19 cellular contexts compared by ENCODE assay signal in genomic region chr1:198246331-198246730, GRCh38.
"Had no signal": no experiment of that assay in that cellular context is flagged by ENCODE, and none has a peak within 500 bp of the region (broad histone marks: within the 10 kb centered on the region; RNA-seq: fewer than 3 reads in every experiment).

No MANE protein-coding gene starts in this region.

- ATAC-seq: activated CD8-positive, alpha-beta T cell treated with anti-CD3 and anti-CD28 coated beads, Interleukin-2, amount 10 ng/mL, durations not matched to agents 7 days and 5 days; activated naive CD4-positive, alpha-beta T cell treated with anti-CD3 and anti-CD28 coated beads, Interleukin-2, amount 50 U/mL, for 72 hours; gastroesophageal sphincter; right lobe of liver; stimulated activated effector memory CD8-positive, alpha-beta T cell treated with anti-CD3 and anti-CD28 coated beads, Interleukin-12 subunit alpha, Interleukin-12 subunit beta, amount 100 ng/mL, for 72 hours had no signal

- H3K27ac ChIP-seq: gastroesophageal sphincter, parathyroid adenoma, right lobe of liver, skin epidermis, transverse colon, uterus, VCaP had no signal

- H3K36me3 ChIP-seq: gastroesophageal sphincter, right lobe of liver, transverse colon, uterus had no signal

- H3K4me3 Mint-ChIP-seq: activated CD4-positive, alpha-beta T cell treated with anti-CD3 and anti-CD28 coated beads, Interleukin-2, amount 10 ng/mL, durations not matched to agents 7 days and 5 days; activated CD8-positive, alpha-beta T cell treated with anti-CD3 and anti-CD28 coated beads, Interleukin-2, amount 10 ng/mL, durations not matched to agents 7 days and 5 days; dendritic cell treated with granulocyte-macrophage colony-stimulating factor and Interleukin-4, amounts not matched to agents 40 ng/mL and 50 ng/mL, for 4 days; memory B cell; nephron; stimulated activated effector memory CD8-positive, alpha-beta T cell treated with anti-CD3 and anti-CD28 coated beads, Interleukin-12 subunit alpha, Interleukin-12 subunit beta, amount 100 ng/mL, for 72 hours had no signal

- H3K4me1 Mint-ChIP-seq: nephron had no signal

- DNase-seq: activated CD4-positive, alpha-beta T cell treated with anti-CD3 and anti-CD28 coated beads, Interleukin-2, amount 10 ng/mL, durations not matched to agents 7 days and 5 days; activated CD4-positive, CD25-positive, alpha-beta regulatory T cell treated with anti-CD3 and anti-CD28 coated beads, Interleukin-2, amount 50 U/mL, for 72 hours; activated CD8-positive, alpha-beta T cell treated with anti-CD3 and anti-CD28 coated beads, Interleukin-2, amount 10 ng/mL, durations not matched to agents 7 days and 5 days; activated T-cell treated with anti-CD3 and anti-CD28 coated beads, Interleukin-2, amount 50 U/mL, for 1 hour; effector CD4-positive, alpha-beta T cell; head of caudate nucleus; stimulated activated CD4-positive, alpha-beta T cell treated with anti-CD3 and anti-CD28 coated beads, Interleukin-1b, Interleukin-23, amount 100 ng/mL, for 48 hours; transverse colon; uterus had no signal

- H3K4me1 ChIP-seq: parathyroid adenoma, right lobe of liver, transverse colon had no signal

- H2AFZ ChIP-seq: parathyroid adenoma had no signal

- H3K27ac Mint-ChIP-seq: activated CD4-positive, alpha-beta T cell treated with anti-CD3 and anti-CD28 coated beads, Interleukin-2, amount 10 ng/mL, durations not matched to agents 7 days and 5 days; activated CD8-positive, alpha-beta T cell treated with anti-CD3 and anti-CD28 coated beads, Interleukin-2, amount 10 ng/mL, durations not matched to agents 7 days and 5 days; activated naive CD4-positive, alpha-beta T cell treated with anti-CD3 and anti-CD28 coated beads, Interleukin-2, amount 50 U/mL, for 72 hours; dendritic cell treated with granulocyte-macrophage colony-stimulating factor and Interleukin-4, amounts not matched to agents 40 ng/mL and 50 ng/mL, for 4 days; memory B cell; nephron; stimulated activated effector memory CD8-positive, alpha-beta T cell treated with anti-CD3 and anti-CD28 coated beads, Interleukin-12 subunit alpha, Interleukin-12 subunit beta, amount 100 ng/mL, for 72 hours had no signal

- H3K27me3 Mint-ChIP-seq: activated CD4-positive, alpha-beta T cell treated with anti-CD3 and anti-CD28 coated beads, Interleukin-2, amount 10 ng/mL, durations not matched to agents 7 days and 5 days; dendritic cell treated with granulocyte-macrophage colony-stimulating factor and Interleukin-4, amounts not matched to agents 40 ng/mL and 50 ng/mL, for 4 days; memory B cell had no signal

- H3K9ac ChIP-seq: parathyroid adenoma had no signal

- H3K9me3 Mint-ChIP-seq: dendritic cell treated with granulocyte-macrophage colony-stimulating factor and Interleukin-4, amounts not matched to agents 40 ng/mL and 50 ng/mL, for 4 days; stimulated activated effector memory CD8-positive, alpha-beta T cell treated with anti-CD3 and anti-CD28 coated beads, Interleukin-12 subunit alpha, Interleukin-12 subunit beta, amount 100 ng/mL, for 72 hours had no signal

- H3K4me3 ChIP-seq: gastroesophageal sphincter, right lobe of liver, skin epidermis, transverse colon, uterus had no signal

- H3K27me3 ChIP-seq: gastroesophageal sphincter, right lobe of liver, transverse colon, uterus had no signal
